In genomic region chr4:15995826-15996225, GRCh38 we compare ENCODE assay signal across 18 cellular contexts. TPM values are rescaled to one million over a fixed set of nuclear protein-coding genes. Genes with fewer than 3 reads are reported as not detected.
A peak's percentile ranks its signal among the peaks of the same experiment; 100 is the strongest.
DNase-seq lines count a peak whose midpoint lies in the region; ATAC-seq and TF ChIP-seq lines count a peak whose summit lies in the region.
"Had no signal": no experiment of that assay in that cellular context is flagged by ENCODE, and none has a peak within 500 bp of the region (broad histone marks: within the 10 kb centered on the region; RNA-seq: fewer than 3 reads in every experiment).

No MANE protein-coding gene starts in this region.

- CTCF ChIA-PET in activated CD4-positive, alpha-beta T cell treated with anti-CD3 and anti-CD28 coated beads for 36 hours (lab: Charles Lee): interaction anchor here (0.7 to 2.2 kb wide), 8 partner anchors 9 to 269 kb away, joined by 3 to 17 read pairs (median 4); partner anchors contain the start of gene FGFBP2

- no peak for ATAC-seq in stimulated activated naive CD8-positive, alpha-beta T cell treated with anti-CD3 and anti-CD28 coated beads, Interleukin-15, amount 100 ng/mL, for 72 hours
- ATAC-seq in mucosa of descending colon: peak; percentile 97
- ATAC-seq in activated CD4-positive, alpha-beta T cell treated with anti-CD3 and anti-CD28 coated beads for 36 hours: no peak
- ATAC-seq: A549; CD8-positive, alpha-beta T cell had no signal

- peak overlapping the region; percentile 45 for H3K27ac Mint-ChIP-seq in stimulated activated naive CD8-positive, alpha-beta T cell treated with anti-CD3 and anti-CD28 coated beads, Interleukin-15, Interleukin-2, amounts not matched to agents 100 ng/mL and 50 ng/mL, for 24 hours
- H3K27ac Mint-ChIP-seq in stimulated activated naive CD8-positive, alpha-beta T cell treated with anti-CD3 and anti-CD28 coated beads, Interleukin-15, amount 100 ng/mL, for 72 hours: no peak overlapping the region
- no peak overlapping the region for H3K27ac Mint-ChIP-seq in activated CD4-positive, alpha-beta T cell treated with anti-CD3 and anti-CD28 coated beads for 36 hours
- H3K27ac Mint-ChIP-seq: B cell; CD4-positive, alpha-beta T cell; CD8-positive, alpha-beta T cell had no signal

- no peaks in the 10 kb centered on the region for H3K27me3 ChIP-seq in uterus
- H3K27me3 ChIP-seq: BLaER1 treated with 17β-estradiol and CSF1 and Interleukin-3, amounts not matched to agents 10 nM and 100 nM had no signal

- no peaks in the 10 kb centered on the region for H3K36me3 Mint-ChIP-seq in stimulated activated naive CD8-positive, alpha-beta T cell treated with anti-CD3 and anti-CD28 coated beads, Interleukin-15, Interleukin-2, amounts not matched to agents 100 ng/mL and 50 ng/mL, for 24 hours (ENCODE audit: low read depth)
- no peaks in the 10 kb centered on the region for H3K36me3 Mint-ChIP-seq in activated CD4-positive, alpha-beta T cell treated with anti-CD3 and anti-CD28 coated beads for 36 hours (ENCODE audit: low read depth)
- H3K36me3 Mint-ChIP-seq: CD8-positive, alpha-beta T cell had no signal

- POLR2A ChIA-PET in activated CD4-positive, alpha-beta T cell treated with anti-CD3 and anti-CD28 coated beads for 36 hours (lab: Charles Lee): no interaction called here

- intact Hi-C loops in mucosa of descending colon (cut with DNase I, micrococcal nuclease) (no loop called here), uterus (cut with DNase I; ENCODE audit: low total_unique reads) (no loop called here)
- intact Hi-C loops in activated CD4-positive, alpha-beta T cell treated with anti-CD3 and anti-CD28 coated beads for 36 hours (cut with DNase I, micrococcal nuclease): no loop called here

- no peaks in the 10 kb centered on the region for H3K9me3 Mint-ChIP-seq in stimulated activated naive CD8-positive, alpha-beta T cell treated with anti-CD3 and anti-CD28 coated beads, Interleukin-15, Interleukin-2, amounts not matched to agents 100 ng/mL and 50 ng/mL, for 24 hours
- H3K9me3 Mint-ChIP-seq in stimulated activated naive CD8-positive, alpha-beta T cell treated with anti-CD3 and anti-CD28 coated beads, Interleukin-15, amount 100 ng/mL, for 72 hours: no peaks in the 10 kb centered on the region
- H3K9me3 Mint-ChIP-seq in activated CD4-positive, alpha-beta T cell treated with anti-CD3 and anti-CD28 coated beads for 36 hours (ENCODE audit: low read depth): no peaks in the 10 kb centered on the region
- H3K9me3 Mint-ChIP-seq: CD4-positive, alpha-beta T cell; CD8-positive, alpha-beta T cell had no signal

- no peak for TF ChIP-seq POLR2A in uterus (IDR thresholded peaks at IDR 0.05)

- H3K36me3 ChIP-seq in mucosa of descending colon (ENCODE audit: low read depth): no peaks in the 10 kb centered on the region
- no peaks in the 10 kb centered on the region for H3K36me3 ChIP-seq in uterus
- H3K36me3 ChIP-seq: BLaER1 treated with 17β-estradiol and CSF1 and Interleukin-3, amounts not matched to agents 10 nM and 100 nM had no signal

- no peak overlapping the region for H3K4me3 ChIP-seq in mucosa of descending colon
- no peak overlapping the region for H3K4me3 ChIP-seq in uterus
- H3K4me3 ChIP-seq: A549; BLaER1 treated with 17β-estradiol and CSF1 and Interleukin-3, amounts not matched to agents 10 nM and 100 nM had no signal

- TF ChIP-seq CTCF in mucosa of descending colon (IDR thresholded peaks at IDR 0.05) (no peak), uterus (IDR thresholded peaks at IDR 0.05) (no peak)

- H3K27me3 Mint-ChIP-seq in stimulated activated naive CD8-positive, alpha-beta T cell treated with anti-CD3 and anti-CD28 coated beads, Interleukin-15, Interleukin-2, amounts not matched to agents 100 ng/mL and 50 ng/mL, for 24 hours: no peaks in the 10 kb centered on the region
- H3K27me3 Mint-ChIP-seq in stimulated activated naive CD8-positive, alpha-beta T cell treated with anti-CD3 and anti-CD28 coated beads, Interleukin-15, amount 100 ng/mL, for 72 hours: no peaks in the 10 kb centered on the region
- H3K27me3 Mint-ChIP-seq in activated CD4-positive, alpha-beta T cell treated with anti-CD3 and anti-CD28 coated beads for 36 hours: peaks cover 5% of the 10 kb centered on the region
- H3K27me3 Mint-ChIP-seq: B cell had no signal

- H3K9me3 ChIP-seq in mucosa of descending colon (no peaks in the 10 kb centered on the region), uterus (no peaks in the 10 kb centered on the region)
- H3K9me3 ChIP-seq: A549; BLaER1 treated with 17β-estradiol and CSF1 and Interleukin-3, amounts not matched to agents 10 nM and 100 nM had no signal

- H3K4me3 Mint-ChIP-seq in stimulated activated naive CD8-positive, alpha-beta T cell treated with anti-CD3 and anti-CD28 coated beads, Interleukin-15, Interleukin-2, amounts not matched to agents 100 ng/mL and 50 ng/mL, for 24 hours: no peak overlapping the region
- no peak overlapping the region for H3K4me3 Mint-ChIP-seq in stimulated activated naive CD8-positive, alpha-beta T cell treated with anti-CD3 and anti-CD28 coated beads, Interleukin-15, amount 100 ng/mL, for 72 hours
- H3K4me3 Mint-ChIP-seq in activated CD4-positive, alpha-beta T cell treated with anti-CD3 and anti-CD28 coated beads for 36 hours: no peak overlapping the region
- H3K4me3 Mint-ChIP-seq: B cell; CD4-positive, alpha-beta T cell; CD8-positive, alpha-beta T cell had no signal

- DNase-seq in stimulated activated naive CD8-positive, alpha-beta T cell treated with anti-CD3 and anti-CD28 coated beads, Interleukin-15, amount 100 ng/mL, for 72 hours: no peak
- no peak for DNase-seq in mucosa of descending colon
- DNase-seq in activated CD4-positive, alpha-beta T cell treated with anti-CD3 and anti-CD28 coated beads for 36 hours: no peak
- no peak for DNase-seq in uterus
- DNase-seq: AML-193; Caco-2; Calu3; CD4-positive, alpha-beta T cell; CD8-positive, alpha-beta T cell; DMS79 treated with DMSO at 0.1 percent for 48 hours; GF-D8 had no signal

- H3K4me1 ChIP-seq in mucosa of descending colon (ENCODE audit: low read depth): peaks cover 5% of the 10 kb centered on the region
- H3K4me1 ChIP-seq in uterus: no peaks in the 10 kb centered on the region
- H3K4me1 ChIP-seq: A549, Caco-2 had no signal

- no peak overlapping the region for H3K27ac ChIP-seq in uterus
- H3K27ac ChIP-seq: 22Rv1; A549; BLaER1 treated with 17β-estradiol and CSF1 and Interleukin-3, amounts not matched to agents 10 nM and 100 nM; C4-2B had no signal

- peaks cover 14% of the 10 kb centered on the region for H3K4me1 Mint-ChIP-seq in stimulated activated naive CD8-positive, alpha-beta T cell treated with anti-CD3 and anti-CD28 coated beads, Interleukin-15, Interleukin-2, amounts not matched to agents 100 ng/mL and 50 ng/mL, for 24 hours (ENCODE audit: low read depth)
- peaks cover 10% of the 10 kb centered on the region for H3K4me1 Mint-ChIP-seq in stimulated activated naive CD8-positive, alpha-beta T cell treated with anti-CD3 and anti-CD28 coated beads, Interleukin-15, amount 100 ng/mL, for 72 hours
- H3K4me1 Mint-ChIP-seq in activated CD4-positive, alpha-beta T cell treated with anti-CD3 and anti-CD28 coated beads for 36 hours: no peaks in the 10 kb centered on the region
- H3K4me1 Mint-ChIP-seq: B cell had no signal

RNA-seq across cellular contexts. Expression of gene FGFBP2, which starts 32.9 kb away (rescaled TPM):
- 1 to 10 TPM in 1 of 3 donors, not detected in 2; 4.0 TPM for total RNA-seq in mucosa of descending colon
- 1 to 10 TPM; 2.5 to 3.2 TPM for total RNA-seq in activated CD4-positive, alpha-beta T cell treated with anti-CD3 and anti-CD28 coated beads for 36 hours
- total RNA-seq in uterus: 1 to 10 TPM in 2 of 4 donors, not detected in 2; 1.6 to 2.6 TPM
- total RNA-seq: A172, Calu3 had no signal

RNA-seq across cellular contexts. Expression of gene FGFBP1, which starts 57.3 kb away (rescaled TPM):
- total RNA-seq in mucosa of descending colon (10 to 100 TPM; 10.8 to 39.4 (median 34.7) TPM), uterus (not detected)
- total RNA-seq in activated CD4-positive, alpha-beta T cell treated with anti-CD3 and anti-CD28 coated beads for 36 hours: not detected
- total RNA-seq: B cell; CD4-positive, alpha-beta T cell; CD8-positive, alpha-beta T cell had no signal

Comparison
In these comparisons a context has a peak if more than half of its experiments do, and no peak if none do; other contexts are left out.
1. RNA of gene FGFBP1, which starts 57.3 kb away (total RNA-seq): 10.8 to 39.4 TPM in mucosa of descending colon; not detected in uterus and not detected in activated CD4-positive, alpha-beta T cell treated with anti-CD3 and anti-CD28 coated beads for 36 hours; every median in the first group is over 4 times any median in the second.